In the genomic region with DNA sequence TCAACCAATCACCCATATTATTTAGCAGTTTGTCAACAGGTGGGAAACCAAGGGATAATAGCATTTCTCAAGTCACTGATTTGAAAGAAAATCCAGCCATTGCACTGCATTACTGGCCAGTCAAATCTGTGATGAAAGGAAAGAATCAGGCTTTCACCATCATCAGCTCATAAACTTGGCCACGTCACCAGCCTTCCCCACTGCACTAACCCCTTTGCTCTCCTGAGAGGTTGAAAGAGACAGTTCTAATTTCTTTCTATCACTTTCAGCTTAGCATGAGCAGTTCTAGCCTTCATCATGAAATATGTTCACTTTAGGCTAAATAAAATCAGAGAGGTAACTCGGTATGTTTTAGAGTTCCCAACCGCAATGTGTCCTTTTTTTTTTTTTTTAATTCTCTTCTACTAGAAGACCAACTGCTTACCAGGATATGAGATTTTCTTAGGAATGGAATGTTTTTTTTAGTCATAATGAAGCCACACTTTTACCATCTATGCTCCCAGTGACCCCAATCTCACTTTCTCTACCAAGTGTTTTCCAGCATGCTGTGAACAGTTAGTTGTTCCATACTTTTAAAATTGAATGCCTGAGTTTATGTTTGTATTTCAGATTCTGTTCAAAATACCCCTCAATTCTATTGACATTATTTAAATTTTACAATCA, we compare ENCODE assay signal across 1 cellular context.
TF ChIP-seq lines count a peak whose summit lies in the region.

No MANE protein-coding gene starts in this region.

TF ChIP-seq in H1, 55 proteins besides CTCF, POLR2A, EP300 and RAD21 (continued from another document):
- TF ChIP-seq ASH2L (IDR thresholded peaks at IDR 0.05; ENCODE audit: low read length): no peak
- TF ChIP-seq GTF2F1 (IDR thresholded peaks at IDR 0.05; ENCODE audit: borderline replicate concordance, low read depth, low read length): no peak
- TF ChIP-seq CTBP2 (IDR thresholded peaks at IDR 0.05; ENCODE audit: borderline replicate concordance, insufficient read depth, insufficient read length, low read length): no peak
- no peak for TF ChIP-seq CBX8 (IDR thresholded peaks at IDR 0.05; ENCODE audit: borderline replicate concordance, low read depth, low read length)
- no peak for TF ChIP-seq SAP30 (IDR thresholded peaks at IDR 0.05; ENCODE audit: insufficient read depth, insufficient replicate concordance, low read length)
- no peak for TF ChIP-seq TAF1 (IDR thresholded peaks at IDR 0.05; ENCODE audit: low read depth, low read length)
- no peak for TF ChIP-seq JUND (IDR thresholded peaks at IDR 0.05; ENCODE audit: low read length)
- TF ChIP-seq SUZ12 (IDR thresholded peaks at IDR 0.05; ENCODE audit: low read length): no peak
- TF ChIP-seq, protein P1, sequence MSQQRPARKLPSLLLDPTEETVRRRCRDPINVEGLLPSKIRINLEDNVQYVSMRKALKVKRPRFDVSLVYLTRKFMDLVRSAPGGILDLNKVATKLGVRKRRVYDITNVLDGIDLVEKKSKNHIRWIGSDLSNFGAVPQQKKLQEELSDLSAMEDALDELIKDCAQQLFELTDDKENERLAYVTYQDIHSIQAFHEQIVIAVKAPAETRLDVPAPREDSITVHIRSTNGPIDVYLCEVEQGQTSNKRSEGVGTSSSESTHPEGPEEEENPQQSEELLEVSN (IDR thresholded peaks at IDR 0.05): no peak
- TF ChIP-seq BACH1 (IDR thresholded peaks at IDR 0.05; ENCODE audit: low read length): no peak
- TF ChIP-seq HDAC2 (IDR thresholded peaks at IDR 0.05; ENCODE audit: borderline replicate concordance in 1 of 2, low read depth in 2 of 2, low read length in 2 of 2): no peak
